8 cellular contexts compared by ENCODE assay signal in genomic region chr22:17171313-17172171, GRCh38. TPM values are rescaled to one million over a fixed set of nuclear protein-coding genes. Genes with fewer than 3 reads are reported as not detected.
DNase-seq lines count a peak whose midpoint lies in the region; ATAC-seq and TF ChIP-seq lines count a peak whose summit lies in the region.

No MANE protein-coding gene starts in this region.

- TF ChIP-seq CTCF in 22Rv1 (IDR thresholded peaks at IDR 0.05) (peak; percentile 99), brain (conservative IDR thresholded peaks at IDR 0.05) (peak; percentile 80 to 93)

- no peaks in the 10 kb centered on the region for H3K9me3 ChIP-seq in iPS-18c (ENCODE audit: control insufficient read depth, insufficient read depth, low read length)
- no peaks in the 10 kb centered on the region for H3K9me3 ChIP-seq in skeletal muscle satellite cell (replicated peaks; ENCODE audit: low read length)

- H3K4me1 ChIP-seq in skeletal muscle satellite cell (ENCODE audit: control insufficient read depth, insufficient read depth, low read length) = peaks cover 11% of the 10 kb centered on the region

- peak; percentile 65 for DNase-seq in NCI-H1694 (lab: John Stamatoyannopoulos, UW)
- DNase-seq in T-helper 9 cell = peak; percentile 68

- H3K4me3 ChIP-seq in iPS-18c (ENCODE audit: insufficient read depth, low read depth, low read length) (peak overlapping the region; percentile 66), skeletal muscle satellite cell (ENCODE audit: low read length) (peak overlapping the region; percentile 81)

- H3K27ac ChIP-seq in 22Rv1 = peak overlapping the region; percentile 87

- H3K36me3 ChIP-seq in skeletal muscle satellite cell (ENCODE audit: insufficient read depth, low read length) = no peaks in the 10 kb centered on the region

- H3K27ac Mint-ChIP-seq in brain = peak overlapping the region; percentile 82 to 98 (median 96)

- peaks cover 5% of the 10 kb centered on the region for H3K27me3 ChIP-seq in skeletal muscle satellite cell (ENCODE audit: control insufficient read depth, insufficient read depth, low read length)

- no peaks in the 10 kb centered on the region for H3K36me3 Mint-ChIP-seq in brain

- H3K27me3 Mint-ChIP-seq in brain = peaks cover 6% of the 10 kb centered on the region

- ATAC-seq in GM18505 (IDR thresholded peaks at IDR 0.05; ENCODE audit: unreplicated experiment) (peak; percentile 90), HG02943 (IDR thresholded peaks at IDR 0.05; ENCODE audit: low read depth, unreplicated experiment) (peak; percentile 89)

- H3K4me3 Mint-ChIP-seq in brain = peak overlapping the region; percentile 81 to 91 (median 86)

- peak; percentile 67 for TF ChIP-seq POLR2A in GM18505 (IDR thresholded peaks at IDR 0.05; ENCODE audit: borderline replicate concordance, extremely low read depth, insufficient read depth, insufficient read length)

- peaks cover 15% of the 10 kb centered on the region for H3K4me1 Mint-ChIP-seq in brain

- peaks cover 0 to 2% (median 0%) of the 10 kb centered on the region in 5 experiments for H3K9me3 Mint-ChIP-seq in brain

- peak overlapping the region; percentile 96 for H3K4me2 ChIP-seq in skeletal muscle satellite cell (ENCODE audit: low read length)

- peak overlapping the region; percentile 86 for H3K9ac ChIP-seq in skeletal muscle satellite cell (ENCODE audit: low read depth, low read length)

RNA-seq across cellular contexts. Expression of gene HDHD5, which starts 12.5 kb away (rescaled TPM):
- polyA plus RNA-seq in brain (ENCODE audit: insufficient read depth, low read depth, low replicate concordance) = 35.6 TPM
- 37.8 and 67.9 TPM in 2 replicates for total RNA-seq in skeletal muscle satellite cell (2012; rRNA removed)

RNA-seq across cellular contexts. Expression of gene ADA2, which starts 47.7 kb away (rescaled TPM):
- 108 TPM for polyA plus RNA-seq in brain (ENCODE audit: insufficient read depth, low read depth, low replicate concordance)
- total RNA-seq in skeletal muscle satellite cell (2012; rRNA removed) = 0.76 and 6.3 TPM in 2 replicates

RNA-seq across cellular contexts. Expression of gene TMEM121B, which starts 50.4 kb away (rescaled TPM):
- 7.4 TPM for polyA plus RNA-seq in brain (ENCODE audit: insufficient read depth, low read depth, low replicate concordance)
- 0.22 and 0.25 TPM in 2 replicates for total RNA-seq in skeletal muscle satellite cell (2012; rRNA removed)

Comparison
In these comparisons a context has a peak if more than half of its experiments do, and no peak if none do; other contexts are left out.
1. Peak in every context shown above with its lines: DNase-seq, ATAC-seq, H3K4me3 ChIP-seq and H3K27ac ChIP-seq.